1 cellular context compared by ENCODE assay signal in the genomic region with DNA sequence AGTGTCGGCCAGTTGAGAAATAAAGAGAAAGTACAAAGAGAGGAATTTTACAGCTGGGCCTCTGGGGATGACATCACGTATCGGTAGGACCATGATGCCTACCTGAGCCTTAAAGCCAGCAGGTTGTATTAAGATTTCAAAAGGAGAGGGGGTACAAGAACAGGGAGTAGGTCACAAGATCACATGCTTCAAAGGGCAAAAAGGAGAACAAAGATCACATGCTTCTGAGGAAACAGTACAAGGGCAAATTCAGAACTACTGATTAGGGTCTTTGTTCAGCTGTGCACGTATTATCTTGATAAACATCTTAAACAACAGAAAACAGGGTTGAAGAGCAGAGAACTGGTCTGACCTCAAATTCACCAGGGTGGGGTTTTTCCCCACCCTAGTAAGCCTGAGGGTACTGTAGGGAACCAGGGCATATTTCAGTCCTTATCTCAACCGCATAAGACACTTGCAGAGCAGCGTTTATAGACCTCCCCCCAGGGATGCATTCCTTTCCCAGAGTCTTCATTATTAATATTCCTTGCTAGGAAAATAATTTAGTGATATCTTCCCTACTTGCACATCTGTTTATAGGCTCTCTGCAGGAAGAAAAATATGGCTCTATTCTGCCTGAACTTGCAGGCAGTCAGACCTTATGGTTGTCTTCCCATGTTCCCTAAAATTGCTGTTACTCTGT. TPM values are rescaled to one million over a fixed set of nuclear protein-coding genes. Genes with fewer than 3 reads are reported as not detected.
"Had no signal": no experiment of that assay in that cellular context is flagged by ENCODE, and none has a peak within 500 bp of the region (broad histone marks: within the 10 kb centered on the region; RNA-seq: fewer than 3 reads in every experiment).

No MANE protein-coding gene starts in this region.

RNA-seq across cellular contexts. Expression of a gene that starts 40.8 kb away (rescaled TPM):
- total RNA-seq: mammary epithelial cell had no signal
